In genomic region chr2:206217743-206218520, GRCh38 we compare ENCODE assay signal across 15 cellular contexts. TPM values are rescaled to one million over a fixed set of nuclear protein-coding genes. Genes with fewer than 3 reads are reported as not detected.
A peak's percentile ranks its signal among the peaks of the same experiment; 100 is the strongest.
DNase-seq lines count a peak whose midpoint lies in the region; ATAC-seq, FAIRE-seq and TF ChIP-seq lines count a peak whose summit lies in the region.
"Had no signal": no experiment of that assay in that cellular context is flagged by ENCODE, and none has a peak within 500 bp of the region (broad histone marks: within the 10 kb centered on the region; RNA-seq: fewer than 3 reads in every experiment).

No MANE protein-coding gene starts in this region.

- no peak overlapping the region for H3K4ac ChIP-seq in H1 (replicated peaks; ENCODE audit: insufficient read length, low read depth, low read length)

- H3K4me1 ChIP-seq in DND-41 (ENCODE audit: insufficient read depth, low read length) (no peaks in the 10 kb centered on the region), H1 (replicated peaks in 1 of 4; ENCODE audit: control insufficient read depth in 3 of 4, insufficient read depth in 4 of 4, low read length in 3 of 4) (peaks cover 0 to 8% (median 5%) of the 10 kb centered on the region in 4 experiments; a peak in 3 of 7 replicates)
- H3K4me1 ChIP-seq: lower lobe of right lung, Peyer's patch had no signal

- H3K4me3 Mint-ChIP-seq in nephron progenitor cell (no peak overlapping the region), T-cell (no peak overlapping the region)
- H3K4me3 Mint-ChIP-seq: activated naive CD8-positive, alpha-beta T cell treated with anti-CD3 and anti-CD28 coated beads, Interleukin-2, amount 10 ng/mL, durations not matched to agents 7 days and 5 days; CD8-positive, alpha-beta T cell had no signal

- H3K23ac ChIP-seq in H1 (ENCODE audit: insufficient read length): no peak overlapping the region

- peaks cover 9% of the 10 kb centered on the region for H3K36me3 Mint-ChIP-seq in nephron progenitor cell (ENCODE audit: low read depth)
- H3K36me3 Mint-ChIP-seq in T-cell: no peaks in the 10 kb centered on the region
- H3K36me3 Mint-ChIP-seq: activated naive CD8-positive, alpha-beta T cell treated with anti-CD3 and anti-CD28 coated beads, Interleukin-2, amount 10 ng/mL, durations not matched to agents 7 days and 5 days; CD8-positive, alpha-beta T cell had no signal

- H3K79me2 ChIP-seq in DND-41 (ENCODE audit: insufficient read depth, low read length) (no peaks in the 10 kb centered on the region), H1 (ENCODE audit: control insufficient read depth in 1 of 2, insufficient read depth in 2 of 2, low read length in 2 of 2) (no peaks in the 10 kb centered on the region)

- no peak overlapping the region for H4K91ac ChIP-seq in H1 (replicated peaks; ENCODE audit: insufficient read length, low read length)

- POLR2A ChIA-PET in H1 (lab: Charles Lee; ENCODE audit: partially characterized antibody): interaction anchor here (0.7 to 1.0 kb wide), 3 partner anchors 16 to 58 kb away, joined by 4 to 5 read pairs (median 4); partner anchors contain the start of genes EEF1B2 and NDUFS1
- POLR2A ChIA-PET in T-cell (lab: Charles Lee): no interaction called here

- no peaks in the 10 kb centered on the region for H3K79me1 ChIP-seq in H1 (ENCODE audit: low read depth, low read length)

- no peak overlapping the region for H2BK12ac ChIP-seq in H1 (ENCODE audit: low read depth, low read length)

- no peaks in the 10 kb centered on the region for H4K20me1 ChIP-seq in DND-41 (ENCODE audit: insufficient read depth, low read length)
- H4K20me1 ChIP-seq in H1 (replicated peaks in 1 of 2; ENCODE audit: control insufficient read depth in 1 of 2, insufficient read depth in 2 of 2, low read length in 2 of 2): no peaks in the 10 kb centered on the region

- no peak for TF ChIP-seq EP300 in H1 (IDR thresholded peaks at IDR 0.05; ENCODE audit: borderline replicate concordance in 1 of 2, low read depth in 2 of 2, low read length in 2 of 2)

- no peak for TF ChIP-seq POLR2A in H1 (IDR thresholded peaks at IDR 0.05; ENCODE audit: control extremely low read depth in 1 of 2, low read depth in 2 of 2, low read length in 2 of 2)

- H3K4me3 ChIP-seq in DND-41 (ENCODE audit: low read depth in 1 of 2, low read length in 2 of 2): no peak overlapping the region
- H3K4me3 ChIP-seq in H1 (ENCODE audit: extremely low read depth in 1 of 4, insufficient read depth in 2 of 4, low read depth in 3 of 4, low read length in 4 of 4): no peak overlapping the region
- H3K4me3 ChIP-seq: lower lobe of right lung, Peyer's patch had no signal

- no peak overlapping the region for H3K14ac ChIP-seq in H1 (ENCODE audit: insufficient read length)

- H3K9me3 ChIP-seq in DND-41 (ENCODE audit: insufficient read depth, low read length, severe bottlenecking) (no peaks in the 10 kb centered on the region), H1 (ENCODE audit: insufficient read depth in 2 of 2, low read depth in 1 of 2, low read length in 1 of 2) (peaks cover 0 to 2% of the 10 kb centered on the region in 2 experiments; a peak in 1 of 4 replicates)
- H3K9me3 ChIP-seq: lower lobe of right lung, Peyer's patch had no signal

- peak overlapping the region; percentile 47 for H3K27ac Mint-ChIP-seq in nephron progenitor cell
- H3K27ac Mint-ChIP-seq in T-cell: no peak overlapping the region
- H3K27ac Mint-ChIP-seq: activated naive CD8-positive, alpha-beta T cell treated with anti-CD3 and anti-CD28 coated beads, Interleukin-2, amount 10 ng/mL, durations not matched to agents 7 days and 5 days; CD8-positive, alpha-beta T cell had no signal

- H3K23me2 ChIP-seq in H1 (ENCODE audit: low read depth, low read length): no peaks in the 10 kb centered on the region

- no peak overlapping the region for H2AK5ac ChIP-seq in H1 (ENCODE audit: low read depth, low read length)

- no peak overlapping the region for H2BK15ac ChIP-seq in H1 (ENCODE audit: low read length)

- CTCF ChIA-PET in H1 (lab: Charles Lee; ENCODE audit: partially characterized antibody) (interaction anchor here (1.3 to 1.5 kb wide), 2 partner anchors 12 to 14 kb away, joined by 4 to 6 read pairs; no protein-coding TSS in a partner anchor), T-cell (lab: Charles Lee) (no interaction called here)

- H3K56ac ChIP-seq in H1 (replicated peaks; ENCODE audit: insufficient read length, low read depth, low read length): no peak overlapping the region

- H3K9ac ChIP-seq in DND-41 (ENCODE audit: low read depth, low read length) (no peak overlapping the region), H1 (replicated peaks in 1 of 4; ENCODE audit: extremely low read depth in 1 of 4, low read depth in 3 of 4, low read length in 3 of 4) (no peak overlapping the region)

- FAIRE-seq in H1 (lab: Jason Lieb, UNC): no peak
- FAIRE-seq: TTC549 had no signal

- WGBS in H1 (ENCODE audit: extremely low coverage in 1 of 2, insufficient coverage in 1 of 2, insufficient read length in 1 of 2, insufficient replicate concordance in 2 of 2, low coverage in 1 of 2, low lambda C conversion rate in 2 of 2, missing lambda C conversion rate in 1 of 2), 2 experiments: 78% methylated on average over 9 of the region's 9 CpGs; no CpG with 5 or more reads in 1 of the 2 experiments

- H3K4me1 Mint-ChIP-seq in nephron progenitor cell (peaks cover 27% of the 10 kb centered on the region), T-cell (peaks cover 0 to 6% (median 5%) of the 10 kb centered on the region in 3 donors)
- H3K4me1 Mint-ChIP-seq: activated naive CD8-positive, alpha-beta T cell treated with anti-CD3 and anti-CD28 coated beads, Interleukin-2, amount 10 ng/mL, durations not matched to agents 7 days and 5 days had no signal

- H2BK5ac ChIP-seq in H1 (ENCODE audit: low read depth, low read length): no peak overlapping the region

- no peaks in the 10 kb centered on the region for H3K36me3 ChIP-seq in DND-41 (ENCODE audit: insufficient read depth, low read length)
- no peaks in the 10 kb centered on the region for H3K36me3 ChIP-seq in H1 (ENCODE audit: control insufficient read depth in 2 of 4, insufficient read depth in 4 of 4, low read length in 3 of 4)
- H3K36me3 ChIP-seq: lower lobe of right lung, Peyer's patch had no signal

- H2BK20ac ChIP-seq in H1 (ENCODE audit: low read length): no peak overlapping the region

- H3K18ac ChIP-seq in H1 (ENCODE audit: extremely low read depth, low read length): no peak overlapping the region

- H3K27me3 ChIP-seq in DND-41 (ENCODE audit: insufficient read depth, low read length, poor library complexity) (peaks cover 3% of the 10 kb centered on the region), H1 (replicated peaks in 1 of 4; ENCODE audit: control insufficient read depth in 3 of 4, extremely low read depth in 1 of 4, insufficient read depth in 3 of 4, low read length in 3 of 4) (no peaks in the 10 kb centered on the region)
- H3K27me3 ChIP-seq: Peyer's patch had no signal

- DNase-seq in DND-41: peak; percentile 6
- peak; percentile 66 for DNase-seq in MV-4-11 (lab: John Stamatoyannopoulos, UW)
- no peak for DNase-seq in H1 (ENCODE audit: low read depth in 1 of 2, low spot score in 2 of 2)
- no peak for DNase-seq in nephron progenitor cell
- no peak for DNase-seq in T-cell
- no peak for DNase-seq in stimulated activated CD4-positive, alpha-beta T cell treated with anti-CD3 and anti-CD28 coated beads, Interleukin-15, amount 100 ng/mL, for 24 hours
- no peak for DNase-seq in HPDE6-E6E7 (ENCODE audit: extremely low spot score)
- DNase-seq: activated naive CD8-positive, alpha-beta T cell treated with anti-CD3 and anti-CD28 coated beads, Interleukin-2, amount 10 ng/mL, durations not matched to agents 7 days and 5 days; CD8-positive, alpha-beta T cell; head of caudate nucleus; Karpas-422; lower lobe of right lung; Peyer's patch had no signal

- H3K27me3 Mint-ChIP-seq in nephron progenitor cell (ENCODE audit: low read depth, poor library complexity): peaks cover 9% of the 10 kb centered on the region
- H3K27me3 Mint-ChIP-seq in T-cell: peaks cover 28 to 38% of the 10 kb centered on the region in 2 donors

- H4K8ac ChIP-seq in H1 (ENCODE audit: extremely low read depth, insufficient read depth, low read length): no peak overlapping the region

- ATAC-seq in DND-41 (ENCODE audit: insufficient read depth, low read depth) (no peak), T-cell (replicated peaks in 1 of 4) (no peak), HG03159 (IDR thresholded peaks at IDR 0.05; ENCODE audit: unreplicated experiment) (no peak)
- ATAC-seq: CD8-positive, alpha-beta T cell; lower lobe of right lung had no signal

- H2BK120ac ChIP-seq in H1 (replicated peaks; ENCODE audit: low read depth, low read length): no peak overlapping the region

- no peak for TF ChIP-seq CTCF in DND-41 (IDR thresholded peaks at IDR 0.05; ENCODE audit: borderline replicate concordance, extremely low read depth, low read length, poor library complexity, severe bottlenecking)
- no peak for TF ChIP-seq CTCF in H1 (IDR thresholded peaks at IDR 0.05; ENCODE audit: control extremely low read depth in 1 of 3, insufficient read depth in 1 of 3, low read depth in 1 of 3, low read length in 3 of 3)
- TF ChIP-seq CTCF in nephron progenitor cell (IDR thresholded peaks at IDR 0.05): no peak

- H3K27ac ChIP-seq in DND-41 (ENCODE audit: low read length): no peak overlapping the region
- H3K27ac ChIP-seq in H1 (ENCODE audit: low read depth, low read length): no peak overlapping the region
- H3K27ac ChIP-seq: lower lobe of right lung, Peyer's patch had no signal

- H2AFZ ChIP-seq in DND-41 (ENCODE audit: low read depth, low read length) (no peak overlapping the region), H1 (ENCODE audit: low read length) (peak overlapping the region; percentile 27; the same call in 1 of the 2 replicates)

- peaks cover 28% of the 10 kb centered on the region for H3K9me3 Mint-ChIP-seq in nephron progenitor cell
- peaks cover 7 to 11% (median 10%) of the 10 kb centered on the region in 3 donors for H3K9me3 Mint-ChIP-seq in T-cell

- no peak overlapping the region for H4K5ac ChIP-seq in H1 (ENCODE audit: insufficient read length, low read depth, low read length)

- TF ChIP-seq RAD21 in H1 (IDR thresholded peaks at IDR 0.05 in 1 of 2, conservative IDR thresholded peaks at IDR 0.05 in 1 of 2; ENCODE audit: low read depth in 2 of 2, low read length in 2 of 2): no peak

- H3K4me2 ChIP-seq in DND-41 (ENCODE audit: insufficient read depth, low read length) (no peak overlapping the region), H1 (ENCODE audit: insufficient read depth in 1 of 2, low read depth in 2 of 2, low read length in 2 of 2) (0 out of 4 replicates have a peak overlapping the region, but pooled peaks of 1 of the 2 experiments have one; percentile 7)

RNA-seq across cellular contexts. Expression of gene ZDBF2, which starts 56.5 kb away (rescaled TPM):
- total RNA-seq in H1 (2021; fragmentation: NEBNext Ultra II Directional; extraction: Animal tissue kit (Norgen Biotek cat#: 25700)): 15.3 and 17.2 TPM in 2 replicates
- 0.99 and 1.5 TPM in 2 replicates for polyA plus RNA-seq in H1 (2011; rRNA removed)
- polyA plus RNA-seq in H1 (2011; cell fraction: cytosol; rRNA removed): 1.9 TPM
- polyA plus RNA-seq in H1 (2011; cell fraction: nucleus; rRNA removed): 4.0 TPM
- 2.1 to 4.6 TPM (median 3.8 TPM) in 4 replicates for polyA plus RNA-seq in H1 (2012, experiment 1 of 2)
- polyA plus RNA-seq in H1 (2012, experiment 2 of 2): 0.17 TPM
- 7.0 TPM for polyA plus RNA-seq in H1 (2013, experiment 1 of 2)
- 6.1 TPM for polyA plus RNA-seq in H1 (2013, experiment 2 of 2)
- 16.4 and 25.0 TPM in 2 replicates for polyA minus RNA-seq in H1 (2011; rRNA and poly(A)+ RNA removed)
- 6.5 TPM for polyA minus RNA-seq in H1 (2011; cell fraction: cytosol; rRNA and poly(A)+ RNA removed)
- 22.6 TPM for polyA minus RNA-seq in H1 (2011; cell fraction: nucleus; rRNA and poly(A)+ RNA removed)
- total RNA-seq in T-cell: 10 to 100 TPM; 13.5 to 21.3 (median 14.8) TPM

RNA-seq across cellular contexts. Expression of gene EEF1B2, which starts 58.2 kb away (rescaled TPM):
- total RNA-seq in H1 (2021; fragmentation: NEBNext Ultra II Directional; extraction: Animal tissue kit (Norgen Biotek cat#: 25700)): 675 and 679 TPM in 2 replicates
- polyA plus RNA-seq in H1 (2011; rRNA removed): 381 and 504 TPM in 2 replicates
- 747 TPM for polyA plus RNA-seq in H1 (2011; cell fraction: cytosol; rRNA removed)
- polyA plus RNA-seq in H1 (2011; cell fraction: nucleus; rRNA removed): 321 TPM
- polyA plus RNA-seq in H1 (2012, experiment 1 of 2): 803 to 979 TPM (median 851 TPM) in 4 replicates
- polyA plus RNA-seq in H1 (2012, experiment 2 of 2): 655 TPM
- 829 TPM for polyA plus RNA-seq in H1 (2013, experiment 1 of 2)
- 776 TPM for polyA plus RNA-seq in H1 (2013, experiment 2 of 2)
- 373 TPM in 2 replicates for polyA minus RNA-seq in H1 (2011; rRNA and poly(A)+ RNA removed)
- 289 TPM for polyA minus RNA-seq in H1 (2011; cell fraction: cytosol; rRNA and poly(A)+ RNA removed)
- 448 TPM for polyA minus RNA-seq in H1 (2011; cell fraction: nucleus; rRNA and poly(A)+ RNA removed)
- total RNA-seq in T-cell: 1,000 to 10,000 TPM in 1 of 5 donors, 100 to 1,000 TPM in 4; 803 to 1,031 (median 879) TPM

RNA-seq across cellular contexts. Expression of gene NDUFS1, which starts 58.7 kb away (rescaled TPM):
- total RNA-seq in H1 (2021; fragmentation: NEBNext Ultra II Directional; extraction: Animal tissue kit (Norgen Biotek cat#: 25700)): 95.9 and 97.0 TPM in 2 replicates
- polyA plus RNA-seq in H1 (2011; rRNA removed): 28.2 and 42.1 TPM in 2 replicates
- polyA plus RNA-seq in H1 (2011; cell fraction: cytosol; rRNA removed): 73.2 TPM
- polyA plus RNA-seq in H1 (2011; cell fraction: nucleus; rRNA removed): 32.3 TPM
- polyA plus RNA-seq in H1 (2012, experiment 1 of 2): 57.7 to 82.4 TPM (median 70.6 TPM) in 4 replicates
- 7.3 TPM for polyA plus RNA-seq in H1 (2012, experiment 2 of 2)
- 31.2 TPM for polyA plus RNA-seq in H1 (2013, experiment 1 of 2)
- polyA plus RNA-seq in H1 (2013, experiment 2 of 2): 29.8 TPM
- 130 and 185 TPM in 2 replicates for polyA minus RNA-seq in H1 (2011; rRNA and poly(A)+ RNA removed)
- 45.9 TPM for polyA minus RNA-seq in H1 (2011; cell fraction: cytosol; rRNA and poly(A)+ RNA removed)
- polyA minus RNA-seq in H1 (2011; cell fraction: nucleus; rRNA and poly(A)+ RNA removed): 54.9 TPM
- total RNA-seq in T-cell: 10 to 100 TPM; 42.1 to 58.1 (median 51.4) TPM

Comparison
In these comparisons a context has a peak if more than half of its experiments do, and no peak if none do; other contexts are left out.
1. DNase-seq: peak in DND-41 (single experiment) and MV-4-11 (single experiment); none in H1 (0 of 2), nephron progenitor cell (single experiment), T-cell (0 of 34), stimulated activated CD4-positive, alpha-beta T cell treated with anti-CD3 and anti-CD28 coated beads, Interleukin-15, amount 100 ng/mL, for 24 hours (single experiment) and HPDE6-E6E7 (single experiment).